ENCODE assay signal across 1 cellular context in the genomic region with DNA sequence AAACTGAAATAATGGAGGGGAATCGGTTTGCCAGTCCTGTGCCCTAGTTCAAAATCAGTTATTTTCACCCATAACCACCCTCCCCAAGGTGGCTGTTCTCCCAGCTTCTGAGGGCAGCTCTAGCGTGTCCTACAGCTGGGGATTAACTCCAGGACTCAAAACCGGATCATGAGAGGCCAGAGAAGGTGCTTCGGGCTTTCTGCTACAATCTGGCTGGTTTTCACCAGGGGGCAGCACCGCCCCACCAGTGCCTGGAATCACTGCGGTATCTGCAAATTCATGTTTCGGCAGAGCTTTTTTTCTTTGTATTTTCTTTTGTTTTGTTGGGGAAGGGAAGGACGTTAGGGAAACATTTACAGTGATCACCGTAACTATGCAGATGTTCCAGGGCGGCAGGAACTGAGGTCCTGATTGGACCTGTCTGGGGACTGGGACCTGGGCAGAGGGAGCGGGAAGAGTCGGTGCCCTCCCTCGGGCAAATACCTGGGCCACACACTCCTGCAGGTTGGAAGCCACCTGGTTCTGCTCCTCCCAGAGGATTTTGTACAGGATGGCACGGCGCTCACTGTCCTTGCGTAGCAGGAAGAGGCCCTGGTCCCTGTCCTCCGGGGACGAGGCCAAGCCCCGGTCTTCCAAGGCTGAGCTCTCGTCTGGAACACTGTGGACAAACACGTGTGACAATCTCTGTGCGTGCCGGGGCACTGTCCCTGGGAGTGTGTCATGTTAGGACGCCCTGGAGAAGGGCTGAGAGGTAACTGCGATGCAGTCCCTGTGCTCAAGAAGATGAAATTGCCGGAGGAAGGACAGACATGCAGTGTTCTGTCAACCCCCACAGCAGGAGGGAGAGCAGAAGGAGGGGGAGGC.
A peak's percentile ranks its signal among the peaks of the same experiment; 100 is the strongest.
TF ChIP-seq lines count a peak whose summit lies in the region.

No MANE protein-coding gene starts in this region.

TF ChIP-seq in HEK293, 187 proteins besides CTCF, POLR2A, EP300 and RAD21 (continued from another document):
- TF ChIP-seq BCL6B (tag by site-specific recombination; IDR thresholded peaks at IDR 0.05) (no peak), TRIM28 (IDR thresholded peaks at IDR 0.05; ENCODE audit: borderline replicate concordance, low read length) (0 out of 2 replicates have a peak, but pooled peaks have one; percentile 27), ZNF530 (tag by site-specific recombination; IDR thresholded peaks at IDR 0.05; ENCODE audit: low read depth) (no peak), ZNF777 (tag by site-specific recombination; IDR thresholded peaks at IDR 0.05; ENCODE audit: borderline replicate concordance) (no peak), ZBTB48 (tag by site-specific recombination; IDR thresholded peaks at IDR 0.05) (0 out of 2 replicates have a peak, but pooled peaks have one; percentile 17), ZNF600 (tag by site-specific recombination; IDR thresholded peaks at IDR 0.05) (0 out of 2 replicates have a peak, but pooled peaks have one; percentile 35), ZNF654 (tag by site-specific recombination; IDR thresholded peaks at IDR 0.05; ENCODE audit: low read depth) (peak; percentile 72), ZBTB8A (tag by site-specific recombination; IDR thresholded peaks at IDR 0.05) (peak; percentile 34; the same call in 1 of the 2 replicates), ZNF791 (tag by site-specific recombination; IDR thresholded peaks at IDR 0.05) (no peak), IKZF3 (tag by site-specific recombination; IDR thresholded peaks at IDR 0.05) (no peak), ZBTB17 (tag by site-specific recombination; IDR thresholded peaks at IDR 0.05) (peak; percentile 14; the same call in 1 of the 2 replicates), ZBTB44 (tag by site-specific recombination; IDR thresholded peaks at IDR 0.05) (no peak), ZSCAN16 (tag by site-specific recombination; IDR thresholded peaks at IDR 0.05) (peak; percentile 95), ZNF10 (tag by site-specific recombination; IDR thresholded peaks at IDR 0.05) (no peak)
- TF ChIP-seq, protein P1, sequence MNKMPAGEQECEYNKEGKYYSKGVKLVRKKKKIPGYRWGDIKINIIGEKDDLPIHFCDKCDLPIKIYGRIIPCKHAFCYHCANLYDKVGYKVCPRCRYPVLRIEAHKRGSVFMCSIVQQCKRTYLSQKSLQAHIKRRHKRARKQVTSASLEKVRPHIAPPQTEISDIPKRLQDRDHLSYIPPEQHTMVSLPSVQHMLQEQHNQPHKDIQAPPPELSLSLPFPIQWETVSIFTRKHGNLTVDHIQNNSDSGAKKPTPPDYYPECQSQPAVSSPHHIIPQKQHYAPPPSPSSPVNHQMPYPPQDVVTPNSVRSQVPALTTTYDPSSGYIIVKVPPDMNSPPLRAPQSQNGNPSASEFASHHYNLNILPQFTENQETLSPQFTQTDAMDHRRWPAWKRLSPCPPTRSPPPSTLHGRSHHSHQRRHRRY (tag by site-specific recombination; IDR thresholded peaks at IDR 0.05) = no peak
TF ChIP-seq in HEK293: peak in this region for 12.
